ENCODE assay signal across 8 cellular contexts in genomic region chr20:53643031-53643832, GRCh38. TPM values are rescaled to one million over a fixed set of nuclear protein-coding genes. Genes with fewer than 3 reads are reported as not detected.
DNase-seq lines count a peak whose midpoint lies in the region; ATAC-seq lines count a peak whose summit lies in the region.

No MANE protein-coding gene starts in this region.

- intact Hi-C loops in sciatic nerve (cut with DNase I) = no loop called here

- peak; percentile 100 for ATAC-seq in GM18511 (IDR thresholded peaks at IDR 0.05; ENCODE audit: unreplicated experiment)
- peak; percentile 99 for ATAC-seq in HG02938 (IDR thresholded peaks at IDR 0.05; ENCODE audit: unreplicated experiment)
- peak; percentile 81 for ATAC-seq in sciatic nerve

- DNase-seq in OCI-M1 (lab: John Stamatoyannopoulos, UW) = peak; percentile 93
- DNase-seq in activated T-cell treated with anti-CD3 and anti-CD28 coated beads, Interleukin-2, amount 50 U/mL, for 48 hours = peak; percentile 59 to 65
- peak; percentile 44 for DNase-seq in germinal center (ENCODE audit: low spot score)
- no peak for DNase-seq in sciatic nerve (ENCODE audit: low spot score)
- no peak for DNase-seq in NCI-H510A (lab: John Stamatoyannopoulos, UW)
- DNase-seq in NCI-H748 treated with DMSO at 0.1 percent for 48 hours (lab: John Stamatoyannopoulos, UW) = no peak

RNA-seq across cellular contexts. Expression of gene ZNF217, which starts 49.6 kb away (rescaled TPM):
- total RNA-seq in sciatic nerve = 34.9 TPM

Comparison
In these comparisons a context has a peak if more than half of its experiments do, and no peak if none do; other contexts are left out.
1. DNase-seq: peak in OCI-M1 (single experiment), activated T-cell treated with anti-CD3 and anti-CD28 coated beads, Interleukin-2, amount 50 U/mL, for 48 hours (2 of 2) and germinal center (single experiment); none in sciatic nerve (single experiment), NCI-H510A (single experiment) and NCI-H748 treated with DMSO at 0.1 percent for 48 hours (single experiment).
2. Peak in every context shown above with its lines, with median percentiles within 50 percentile points of each other: ATAC-seq.